Comparison of ENCODE assay signal across 13 cellular contexts in the genomic region with DNA sequence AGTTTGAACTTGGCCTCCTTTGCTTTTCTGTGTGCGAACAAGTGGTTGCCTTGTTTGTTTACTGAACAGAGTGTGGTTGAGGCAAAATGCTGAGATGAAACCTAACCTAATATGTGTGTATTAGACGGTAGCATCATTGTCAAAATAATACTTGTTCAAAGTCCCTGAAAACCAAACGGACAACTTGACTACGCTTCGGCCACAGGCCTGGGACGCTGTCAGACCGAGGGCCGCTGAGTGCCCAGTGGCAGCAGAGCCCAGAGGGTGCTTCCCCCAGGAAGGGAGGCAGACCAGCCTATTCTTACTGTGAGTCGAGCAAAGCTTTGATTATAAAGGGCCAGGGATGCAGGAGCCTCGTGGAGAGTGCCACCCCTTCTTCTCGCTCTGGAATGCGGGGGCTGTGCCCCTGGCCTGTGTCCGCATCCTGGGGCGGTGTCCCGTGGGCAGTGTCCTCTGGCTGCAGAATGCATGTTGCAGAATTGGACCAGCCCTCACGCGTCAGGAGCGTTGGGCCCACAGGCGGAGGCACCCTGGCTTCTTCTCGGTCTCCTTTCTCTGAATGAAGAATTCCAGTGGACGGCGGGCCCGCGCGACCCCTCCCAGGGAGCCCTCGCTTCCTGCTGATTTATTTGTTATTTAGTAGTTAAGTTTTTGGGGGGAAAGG. TPM values are rescaled to one million over a fixed set of nuclear protein-coding genes. Genes with fewer than 3 reads are reported as not detected.
DNase-seq lines count a peak whose midpoint lies in the region; ATAC-seq lines count a peak whose summit lies in the region.
"Had no signal": no experiment of that assay in that cellular context is flagged by ENCODE, and none has a peak within 500 bp of the region (broad histone marks: within the 10 kb centered on the region; RNA-seq: fewer than 3 reads in every experiment).

No MANE protein-coding gene starts in this region.

- POLR2A ChIA-PET in activated CD4-positive, alpha-beta memory T cell treated with anti-CD3 and anti-CD28 coated beads, Interleukin-2, amount 10 ng/mL, durations not matched to agents 7 days and 5 days (lab: Charles Lee): interaction anchor here (1.2 to 2.8 kb wide), 2 partner anchors 14 to 16 kb away, joined by 3 to 12 read pairs; no protein-coding TSS in a partner anchor

- peak; percentile 44 for DNase-seq in COLO668 (lab: John Stamatoyannopoulos, UW; ENCODE audit: unreplicated experiment)
- no peak for DNase-seq in activated CD4-positive, alpha-beta memory T cell treated with anti-CD3 and anti-CD28 coated beads, Interleukin-2, amount 10 ng/mL, durations not matched to agents 7 days and 5 days
- DNase-seq in GM19240 (ENCODE audit: insufficient read length, low spot score): no peak
- DNase-seq in kidney tubule cell (ENCODE audit: low spot score): no peak
- DNase-seq in DMS153 treated with DMSO at 0.1 percent for 48 hours (lab: John Stamatoyannopoulos, UW; ENCODE audit: unreplicated experiment): no peak
- DNase-seq: heart left ventricle, kidney glomerular epithelial cell, NCI-H1105 treated with DMSO at 0.1 percent for 48 hours had no signal

- H3K9ac ChIP-seq in BLaER1 (peak overlapping the region; percentile 54; the same call in 1 of the 2 replicates), mucosa of rectum (ENCODE audit: low read depth in 1 of 2, low read length in 2 of 2) (peak overlapping the region; percentile 17 to 33)

- H3K27me3 ChIP-seq in BLaER1: no peaks in the 10 kb centered on the region
- H3K27me3 ChIP-seq in mucosa of rectum (ENCODE audit: control insufficient read depth in 2 of 2, insufficient read depth in 2 of 2, low read length in 2 of 2): no peaks in the 10 kb centered on the region
- H3K27me3 ChIP-seq: heart left ventricle, upper lobe of left lung had no signal

- peaks cover 65% of the 10 kb centered on the region for H3K36me3 ChIP-seq in BLaER1
- H3K36me3 ChIP-seq in mucosa of rectum (ENCODE audit: control insufficient read depth in 2 of 2, insufficient read depth in 2 of 2, low read length in 2 of 2): peaks cover 13 to 30% of the 10 kb centered on the region in 2 donors

- H3K27ac ChIP-seq in BLaER1 (peak overlapping the region; percentile 77), mucosa of rectum (ENCODE audit: low read depth in 2 of 2, low read length in 2 of 2) (peak overlapping the region; percentile 74 to 85)
- H3K27ac ChIP-seq: epithelial cell of prostate, upper lobe of left lung had no signal

- H3K27me3 Mint-ChIP-seq in activated CD4-positive, alpha-beta memory T cell treated with anti-CD3 and anti-CD28 coated beads, Interleukin-2, amount 10 ng/mL, durations not matched to agents 7 days and 5 days: no peaks in the 10 kb centered on the region

- H3K4me1 Mint-ChIP-seq in activated CD4-positive, alpha-beta memory T cell treated with anti-CD3 and anti-CD28 coated beads, Interleukin-2, amount 10 ng/mL, durations not matched to agents 7 days and 5 days: peaks cover 79% of the 10 kb centered on the region

- H3K4me1 ChIP-seq in BLaER1 (peaks cover 97% of the 10 kb centered on the region), mucosa of rectum (ENCODE audit: control insufficient read depth in 2 of 2, insufficient read depth in 2 of 2, low read length in 2 of 2) (peaks cover 69 to 82% of the 10 kb centered on the region in 2 donors)

- ATAC-seq in HG03097 (IDR thresholded peaks at IDR 0.05; ENCODE audit: low FRiP score, unreplicated experiment): no peak
- ATAC-seq: heart left ventricle had no signal

- CTCF ChIA-PET in activated CD4-positive, alpha-beta memory T cell treated with anti-CD3 and anti-CD28 coated beads, Interleukin-2, amount 10 ng/mL, durations not matched to agents 7 days and 5 days (lab: Charles Lee): no interaction called here

- no peaks in the 10 kb centered on the region for H3K9me3 ChIP-seq in BLaER1
- no peaks in the 10 kb centered on the region for H3K9me3 ChIP-seq in mucosa of rectum (ENCODE audit: control insufficient read depth in 2 of 2, low read length in 2 of 2)
- H3K9me3 ChIP-seq: heart left ventricle, upper lobe of left lung had no signal

- H3K36me3 Mint-ChIP-seq in activated CD4-positive, alpha-beta memory T cell treated with anti-CD3 and anti-CD28 coated beads, Interleukin-2, amount 10 ng/mL, durations not matched to agents 7 days and 5 days (ENCODE audit: low read depth): peaks cover 51% of the 10 kb centered on the region

- H3K9me3 Mint-ChIP-seq in activated CD4-positive, alpha-beta memory T cell treated with anti-CD3 and anti-CD28 coated beads, Interleukin-2, amount 10 ng/mL, durations not matched to agents 7 days and 5 days: no peaks in the 10 kb centered on the region

- no peak overlapping the region for H3K4me3 Mint-ChIP-seq in activated CD4-positive, alpha-beta memory T cell treated with anti-CD3 and anti-CD28 coated beads, Interleukin-2, amount 10 ng/mL, durations not matched to agents 7 days and 5 days

- H3K27ac Mint-ChIP-seq in activated CD4-positive, alpha-beta memory T cell treated with anti-CD3 and anti-CD28 coated beads, Interleukin-2, amount 10 ng/mL, durations not matched to agents 7 days and 5 days: peak overlapping the region; percentile 88

- H3K4me2 ChIP-seq in BLaER1: peak overlapping the region; percentile 99

- H4K20me1 ChIP-seq in BLaER1: peaks cover 82% of the 10 kb centered on the region

- H3K4me3 ChIP-seq in BLaER1 (peak overlapping the region; percentile 32; the same call in 1 of the 2 replicates), mucosa of rectum (ENCODE audit: low read length in 2 of 2) (peak overlapping the region; percentile 28 to 39)
- H3K4me3 ChIP-seq: heart left ventricle, upper lobe of left lung had no signal

RNA-seq across cellular contexts. Expression of gene ACSF3, which starts 5.2 kb away (rescaled TPM):
- total RNA-seq in activated CD4-positive, alpha-beta memory T cell treated with anti-CD3 and anti-CD28 coated beads, Interleukin-2, amount 10 ng/mL, durations not matched to agents 7 days and 5 days: 10 to 100 TPM; 44.4 to 45.3 TPM
